Comparison of ENCODE assay signal across 8 cellular contexts in genomic region chr17:42378597-42379594, GRCh38. TPM values are rescaled to one million over a fixed set of nuclear protein-coding genes. Genes with fewer than 3 reads are reported as not detected.
A peak's percentile ranks its signal among the peaks of the same experiment; 100 is the strongest.
DNase-seq lines count a peak whose midpoint lies in the region; ATAC-seq lines count a peak whose summit lies in the region.

No MANE protein-coding gene starts in this region.

- no peak for DNase-seq in activated naive CD4-positive, alpha-beta T cell treated with Interleukin-2 at 50 U/mL for 16 hours
- DNase-seq in activated CD8-positive, alpha-beta T cell treated with anti-CD3 and anti-CD28 coated beads, Interleukin-2, amount 10 ng/mL, durations not matched to agents 7 days and 5 days: no peak
- DNase-seq in left cardiac atrium: no peak
- DNase-seq in activated CD4-positive, alpha-beta T cell treated with anti-CD3 and anti-CD28 coated beads for 48 hours: no peak

- H3K9ac ChIP-seq in skeletal muscle tissue (ENCODE audit: low read depth in 1 of 3, low read length in 3 of 3): peak overlapping the region; percentile 7 to 81 (median 69)

- H3K27me3 Mint-ChIP-seq in activated naive CD4-positive, alpha-beta T cell treated with anti-CD3 and anti-CD28 coated beads, Interleukin-2, amount 50 U/mL, for 24 hours: no peaks in the 10 kb centered on the region
- no peaks in the 10 kb centered on the region for H3K27me3 Mint-ChIP-seq in activated CD8-positive, alpha-beta T cell treated with anti-CD3 and anti-CD28 coated beads, Interleukin-2, amount 10 ng/mL, durations not matched to agents 7 days and 5 days (ENCODE audit: low read depth)

- peaks cover 9% of the 10 kb centered on the region for H3K36me3 Mint-ChIP-seq in activated naive CD4-positive, alpha-beta T cell treated with anti-CD3 and anti-CD28 coated beads, Interleukin-2, amount 50 U/mL, for 24 hours
- H3K36me3 Mint-ChIP-seq in activated CD8-positive, alpha-beta T cell treated with anti-CD3 and anti-CD28 coated beads, Interleukin-2, amount 10 ng/mL, durations not matched to agents 7 days and 5 days (ENCODE audit: low read depth): peaks cover 23% of the 10 kb centered on the region

- POLR2A ChIA-PET in activated CD8-positive, alpha-beta T cell treated with anti-CD3 and anti-CD28 coated beads, Interleukin-2, amount 10 ng/mL, durations not matched to agents 7 days and 5 days (lab: Charles Lee): interaction anchor here (0.7 to 2.5 kb wide), 4 partner anchors 10 to 17 kb away, joined by 3 to 8 read pairs (median 4); partner anchors contain the start of gene STAT3

- no peaks in the 10 kb centered on the region for H3K27me3 ChIP-seq in skeletal muscle tissue (ENCODE audit: control insufficient read depth in 3 of 3, insufficient read depth in 3 of 3, low read length in 3 of 3)

- H3K9me3 Mint-ChIP-seq in activated naive CD4-positive, alpha-beta T cell treated with anti-CD3 and anti-CD28 coated beads, Interleukin-2, amount 50 U/mL, for 24 hours: no peaks in the 10 kb centered on the region
- no peaks in the 10 kb centered on the region for H3K9me3 Mint-ChIP-seq in activated CD8-positive, alpha-beta T cell treated with anti-CD3 and anti-CD28 coated beads, Interleukin-2, amount 10 ng/mL, durations not matched to agents 7 days and 5 days (ENCODE audit: insufficient read depth)

- H3K9me3 ChIP-seq in skeletal muscle tissue (ENCODE audit: control insufficient read depth in 3 of 3, low read length in 3 of 3): no peaks in the 10 kb centered on the region

- CTCF ChIA-PET in activated CD8-positive, alpha-beta T cell treated with anti-CD3 and anti-CD28 coated beads, Interleukin-2, amount 10 ng/mL, durations not matched to agents 7 days and 5 days (lab: Charles Lee): interaction anchor here (1.2 to 2.2 kb wide), 6 partner anchors 9 to 141 kb away, joined by 3 to 12 read pairs (median 6); partner anchors contain the start of gene STAT3

- peak overlapping the region; percentile 19 to 61 (median 47) for H3K4me3 ChIP-seq in skeletal muscle tissue (ENCODE audit: low read length in 3 of 3)

- peak; percentile 66 for ATAC-seq in activated CD8-positive, alpha-beta T cell treated with anti-CD3 and anti-CD28 coated beads, Interleukin-2, amount 10 ng/mL, durations not matched to agents 7 days and 5 days
- peak; percentile 23 to 56 for ATAC-seq in left cardiac atrium
- ATAC-seq in GM19395 (IDR thresholded peaks at IDR 0.05; ENCODE audit: unreplicated experiment): no peak
- no peak for ATAC-seq in HG03520 (IDR thresholded peaks at IDR 0.05; ENCODE audit: unreplicated experiment)

- peaks cover 0 to 3% (median 0%) of the 10 kb centered on the region in 3 donors for H3K36me3 ChIP-seq in skeletal muscle tissue (ENCODE audit: control insufficient read depth in 3 of 3, insufficient read depth in 3 of 3, low read length in 3 of 3)

- H3K27ac ChIP-seq in skeletal muscle tissue (ENCODE audit: low read depth, low read length): peak overlapping the region; percentile 76

- H3K4me1 ChIP-seq in skeletal muscle tissue (ENCODE audit: control insufficient read depth in 3 of 3, insufficient read depth in 3 of 3, low read length in 3 of 3): peaks cover 34 to 37% (median 35%) of the 10 kb centered on the region in 3 donors

- peaks cover 79% of the 10 kb centered on the region for H3K4me1 Mint-ChIP-seq in activated naive CD4-positive, alpha-beta T cell treated with anti-CD3 and anti-CD28 coated beads, Interleukin-2, amount 50 U/mL, for 24 hours
- H3K4me1 Mint-ChIP-seq in activated CD8-positive, alpha-beta T cell treated with anti-CD3 and anti-CD28 coated beads, Interleukin-2, amount 10 ng/mL, durations not matched to agents 7 days and 5 days (ENCODE audit: low read depth): peaks cover 47% of the 10 kb centered on the region

- intact Hi-C loops in left cardiac atrium (cut with DNase I): no loop called here

- H3K27ac Mint-ChIP-seq in activated naive CD4-positive, alpha-beta T cell treated with anti-CD3 and anti-CD28 coated beads, Interleukin-2, amount 50 U/mL, for 24 hours: peak overlapping the region; percentile 85
- peak overlapping the region; percentile 87 for H3K27ac Mint-ChIP-seq in activated CD8-positive, alpha-beta T cell treated with anti-CD3 and anti-CD28 coated beads, Interleukin-2, amount 10 ng/mL, durations not matched to agents 7 days and 5 days

- peak overlapping the region; percentile 84 for H3K4me3 Mint-ChIP-seq in activated naive CD4-positive, alpha-beta T cell treated with anti-CD3 and anti-CD28 coated beads, Interleukin-2, amount 50 U/mL, for 24 hours
- peak overlapping the region; percentile 81 for H3K4me3 Mint-ChIP-seq in activated CD8-positive, alpha-beta T cell treated with anti-CD3 and anti-CD28 coated beads, Interleukin-2, amount 10 ng/mL, durations not matched to agents 7 days and 5 days

RNA-seq across cellular contexts. Expression of gene STAT3, which starts 9.3 kb away (rescaled TPM):
- total RNA-seq in activated CD8-positive, alpha-beta T cell treated with anti-CD3 and anti-CD28 coated beads, Interleukin-2, amount 10 ng/mL, durations not matched to agents 7 days and 5 days: 100 to 1,000 TPM in 1 of 2 experiments, 10 to 100 TPM in 1; 94.7 to 101 TPM
- total RNA-seq in left cardiac atrium (100 to 1,000 TPM; 106 to 241 TPM), skeletal muscle tissue (44.9 TPM)

RNA-seq across cellular contexts. Expression of gene CAVIN1, which starts 44.2 kb away (rescaled TPM):
- total RNA-seq in activated CD8-positive, alpha-beta T cell treated with anti-CD3 and anti-CD28 coated beads, Interleukin-2, amount 10 ng/mL, durations not matched to agents 7 days and 5 days: 1 to 10 TPM; 1.7 to 2.0 TPM
- total RNA-seq in left cardiac atrium (100 to 1,000 TPM; 258 to 297 TPM), skeletal muscle tissue (238 TPM)

Comparison
In these comparisons a context has a peak if more than half of its experiments do, and no peak if none do; other contexts are left out.
1. ATAC-seq: peak in activated CD8-positive, alpha-beta T cell treated with anti-CD3 and anti-CD28 coated beads, Interleukin-2, amount 10 ng/mL, durations not matched to agents 7 days and 5 days (single experiment) and left cardiac atrium (2 of 2); none in GM19395 (single experiment) and HG03520 (single experiment).
2. RNA of gene CAVIN1, which starts 44.2 kb away (total RNA-seq): 258 to 297 TPM in left cardiac atrium and 238 TPM in skeletal muscle tissue (single experiment); 1.7 to 2.0 TPM in activated CD8-positive, alpha-beta T cell treated with anti-CD3 and anti-CD28 coated beads, Interleukin-2, amount 10 ng/mL, durations not matched to agents 7 days and 5 days; every median in the first group is over 10 times any median in the second.